Comparison of ENCODE assay signal across 8 cellular contexts in genomic region chr6:139262519-139263300, GRCh38. TPM values are rescaled to one million over a fixed set of nuclear protein-coding genes. Genes with fewer than 3 reads are reported as not detected.
DNase-seq lines count a peak whose midpoint lies in the region; ATAC-seq and TF ChIP-seq lines count a peak whose summit lies in the region.

No MANE protein-coding gene starts in this region.

- no peaks in the 10 kb centered on the region for H3K36me3 ChIP-seq in tibial nerve

- H3K9me3 Mint-ChIP-seq in WTC11, result no peaks in the 10 kb centered on the region
- peaks cover 0 to 5% (median 0%) of the 10 kb centered on the region in 7 donors for H3K9me3 Mint-ChIP-seq in naive B cell

- H3K4me1 ChIP-seq in tibial nerve, result no peaks in the 10 kb centered on the region

- H3K27ac ChIP-seq in tibial nerve, result no peak overlapping the region

- no peak overlapping the region for H3K4me3 ChIP-seq in tibial nerve

- WGBS in tibial nerve, 2 donors, result 71 to 74% methylated on average over 13 of the region's 13 CpGs

- H3K4me3 Mint-ChIP-seq in WTC11 (no peak overlapping the region), naive B cell (peak overlapping the region in 5 of 8 donors; percentile 9 to 67 (median 30))

- CTCF ChIA-PET in WTC11 (lab: Charles Lee), result interaction anchor here (0.5 to 2.4 kb wide), 4 partner anchors 12 to 244 kb away, joined by 3 to 10 read pairs (median 4); no protein-coding TSS in a partner anchor

- H3K27ac Mint-ChIP-seq in WTC11 (peak overlapping the region; percentile 53), naive B cell (peak overlapping the region in 5 of 6 donors; percentile 17 to 90 (median 69))

- H3K36me3 Mint-ChIP-seq in WTC11, result no peaks in the 10 kb centered on the region
- H3K36me3 Mint-ChIP-seq in naive B cell, result peaks cover 12 to 15% of the 10 kb centered on the region in 2 donors

- TF ChIP-seq EP300 in tibial nerve (IDR thresholded peaks at IDR 0.05), result peak in 1 of 2 donors; percentile 20

- peaks cover 5% of the 10 kb centered on the region; the same call in 1 of the 2 replicates for H3K4me1 Mint-ChIP-seq in WTC11
- peaks cover 13 to 22% (median 18%) of the 10 kb centered on the region in 3 donors for H3K4me1 Mint-ChIP-seq in naive B cell

- no peaks in the 10 kb centered on the region for H3K9me3 ChIP-seq in tibial nerve

- TF ChIP-seq CTCF in WTC11 (IDR thresholded peaks at IDR 0.05), result no peak
- no peak for TF ChIP-seq CTCF in tibial nerve (IDR thresholded peaks at IDR 0.05)

- TF ChIP-seq POLR2A in tibial nerve (IDR thresholded peaks at IDR 0.05), result no peak

- no peaks in the 10 kb centered on the region for H3K27me3 ChIP-seq in tibial nerve

- POLR2A ChIA-PET in WTC11 (lab: Charles Lee), result no interaction called here

- ATAC-seq in HG03108 (IDR thresholded peaks at IDR 0.05; ENCODE audit: unreplicated experiment) (peak; percentile 93), WTC11 (no peak), naive B cell (ENCODE audit: low read depth in 2 of 2) (peak in 1 of 2 donors; percentile 37)

- H3K27me3 Mint-ChIP-seq in WTC11 (ENCODE audit: low read depth), result no peaks in the 10 kb centered on the region
- no peaks in the 10 kb centered on the region for H3K27me3 Mint-ChIP-seq in naive B cell

- DNase-seq in activated CD8-positive, alpha-beta memory T cell treated with anti-CD3 and anti-CD28 coated beads for 24 hours, result peak; percentile 80
- no peak for DNase-seq in activated CD8-positive, alpha-beta memory T cell treated with anti-CD3 and anti-CD28 coated beads, Interleukin-2, amount 50 U/mL, for 4 hours
- no peak for DNase-seq in WTC11 (ENCODE audit: low spot score)
- DNase-seq in naive B cell, result no peak
- no peak for DNase-seq in tibial nerve (ENCODE audit: low spot score in 2 of 2)
- no peak for DNase-seq in EL
- DNase-seq in NCI-H1436 treated with DMSO at 0.1 percent for 48 hours (lab: John Stamatoyannopoulos, UW), result no peak

TF ChIP-seq in WTC11, 78 proteins besides CTCF, POLR2A, EP300 and RAD21:
- TF ChIP-seq ARID4B (CRISPR knock-in tag; IDR thresholded peaks at IDR 0.05; ENCODE audit: borderline replicate concordance), result no peak
- TF ChIP-seq ZBTB21 (CRISPR knock-in tag; IDR thresholded peaks at IDR 0.05; ENCODE audit: borderline replicate concordance), result no peak
- no peak for TF ChIP-seq ZNF425 (CRISPR knock-in tag; conservative IDR thresholded peaks at IDR 0.05)
- no peak for TF ChIP-seq ATF1 (CRISPR knock-in tag; IDR thresholded peaks at IDR 0.05)
- no peak for TF ChIP-seq SMAD4 (CRISPR knock-in tag; IDR thresholded peaks at IDR 0.05)
- no peak for TF ChIP-seq ZMAT4 (CRISPR knock-in tag; IDR thresholded peaks at IDR 0.05)
- no peak for TF ChIP-seq GTF2I (CRISPR knock-in tag; conservative IDR thresholded peaks at IDR 0.05)
- TF ChIP-seq ZNF219 (CRISPR knock-in tag; IDR thresholded peaks at IDR 0.05; ENCODE audit: borderline replicate concordance), result no peak
- no peak for TF ChIP-seq KAT7 (CRISPR knock-in tag; IDR thresholded peaks at IDR 0.05; ENCODE audit: borderline replicate concordance)

RNA-seq across cellular contexts. Expression of gene TXLNB, which starts 29.1 kb away (rescaled TPM):
- total RNA-seq in WTC11 (2021) (0.07 to 0.16 TPM (median 0.15 TPM) in 3 replicates), tibial nerve (under 1 TPM; under 0.01 to 0.63 (median 0.26) TPM)
- polyA plus RNA-seq in naive B cell (ENCODE audit: low read depth in 6 of 6), result 1 to 10 TPM in 2 of 6 donors, under 1 TPM in 4; 0.35 to 2.1 (median 0.74) TPM
